ENCODE assay signal across 6 cellular contexts in genomic region chr15:21016589-21016988, GRCh38.
A peak's percentile ranks its signal among the peaks of the same experiment; 100 is the strongest.
DNase-seq lines count a peak whose midpoint lies in the region; ATAC-seq, FAIRE-seq and TF ChIP-seq lines count a peak whose summit lies in the region.
"Not testable (repeated sequence)": the region's sequence is repeated elsewhere in the genome, so short reads cannot be mapped to it uniquely, and the experiment has no call there.

No MANE protein-coding gene starts in this region.

- H2AFZ ChIP-seq in DND-41 (ENCODE audit: low read depth, low read length); HepG2 (ENCODE audit: low read length): not testable (repeated sequence)

- H3K27me3 Mint-ChIP-seq in osteocyte (ENCODE audit: unreplicated experiment); stimulated activated memory B cell treated with anti-CD40 and anti-IgM and Interleukin-4, amounts not matched to agents 10 μg/mL and 1 μg/mL and 100 μg/mL, for 72 hours: not testable (repeated sequence)

- H3K27ac ChIP-seq in DND-41 (ENCODE audit: low read length); HepG2 (ENCODE audit: extremely low read length, insufficient read depth, low read length); upper lobe of left lung: not testable (repeated sequence)

- POLR2A ChIA-PET in HepG2 (lab: Yijun Ruan, JAX), result not testable (repeated sequence)

- not testable (repeated sequence) for H3K9ac ChIP-seq in DND-41 (ENCODE audit: low read depth, low read length); HepG2 (ENCODE audit: insufficient read depth, low read depth, low read length)

- not testable (repeated sequence) for H3K4me3 Mint-ChIP-seq in osteocyte (ENCODE audit: unreplicated experiment); stimulated activated memory B cell treated with anti-CD40 and anti-IgM and Interleukin-4, amounts not matched to agents 10 μg/mL and 1 μg/mL and 100 μg/mL, for 72 hours

- not testable (repeated sequence) for H3K4me1 ChIP-seq in DND-41 (ENCODE audit: insufficient read depth, low read length); HepG2 (ENCODE audit: insufficient read depth, low read length); upper lobe of left lung

- H3K79me2 ChIP-seq in DND-41 (ENCODE audit: insufficient read depth, low read length); HepG2 (ENCODE audit: insufficient read depth, low read length): not testable (repeated sequence)

- not testable (repeated sequence) for H3K27me3 ChIP-seq in DND-41 (ENCODE audit: insufficient read depth, low read length, poor library complexity); HepG2 (ENCODE audit: control insufficient read depth in 1 of 2, insufficient read depth in 2 of 2, low read length in 2 of 2); upper lobe of left lung

- ATAC-seq in DND-41 (ENCODE audit: insufficient read depth, low read depth) (0 out of 3 replicates have a peak, but pooled peaks have one; percentile 6), HepG2 (peak; percentile 25; the same call in 1 of the 3 replicates), upper lobe of left lung (ENCODE audit: low FRiP score in 2 of 2) (peak; percentile 29 to 49)
- ATAC-seq in Right ventricle myocardium inferior, result not testable (repeated sequence)
- peak; percentile 7 for ATAC-seq in stimulated activated memory B cell treated with anti-CD40 and anti-IgM and Interleukin-4, amounts not matched to agents 10 μg/mL and 1 μg/mL and 100 μg/mL, for 72 hours

- not testable (repeated sequence) for TF ChIP-seq POLR2A in HepG2 (IDR thresholded peaks at IDR 0.05; ENCODE audit: insufficient read depth in 1 of 2, low read depth in 2 of 2, low read length in 2 of 2); upper lobe of left lung (IDR thresholded peaks at IDR 0.05)

- H3K36me3 ChIP-seq in DND-41 (ENCODE audit: insufficient read depth, low read length); HepG2 (replicated peaks in 1 of 2; ENCODE audit: control insufficient read depth in 1 of 2, insufficient read depth in 2 of 2, low read length in 2 of 2); upper lobe of left lung: not testable (repeated sequence)

- H3K4me1 Mint-ChIP-seq in osteocyte (ENCODE audit: unreplicated experiment); stimulated activated memory B cell treated with anti-CD40 and anti-IgM and Interleukin-4, amounts not matched to agents 10 μg/mL and 1 μg/mL and 100 μg/mL, for 72 hours: not testable (repeated sequence)

- TF ChIP-seq RAD21 in HepG2 (CRISPR knock-in tag; IDR thresholded peaks at IDR 0.05), result not testable (repeated sequence)

- WGBS in HepG2 (ENCODE audit: low lambda C conversion rate), result no CpG with 5 or more reads among the region's 4 CpGs
- no CpG with 5 or more reads among the region's 4 CpGs for WGBS in upper lobe of left lung, 2 donors

- not testable (repeated sequence) for H3K9me3 Mint-ChIP-seq in osteocyte (ENCODE audit: unreplicated experiment); stimulated activated memory B cell treated with anti-CD40 and anti-IgM and Interleukin-4, amounts not matched to agents 10 μg/mL and 1 μg/mL and 100 μg/mL, for 72 hours

- not testable (repeated sequence) for DNase-seq in DND-41; HepG2 (ENCODE audit: low spot score)
- peak; percentile 37 for DNase-seq in Right ventricle myocardium inferior (ENCODE audit: missing footprints)
- DNase-seq in osteocyte (ENCODE audit: extremely low spot score, unreplicated experiment), result peak; percentile 64
- DNase-seq in upper lobe of left lung, result peak in 1 of 2 donors; percentile 39

- not testable (repeated sequence) for H3K27ac Mint-ChIP-seq in osteocyte (ENCODE audit: unreplicated experiment); stimulated activated memory B cell treated with anti-CD40 and anti-IgM and Interleukin-4, amounts not matched to agents 10 μg/mL and 1 μg/mL and 100 μg/mL, for 72 hours

- H3K4me2 ChIP-seq in DND-41 (ENCODE audit: insufficient read depth, low read length); HepG2 (ENCODE audit: low read depth, low read length): not testable (repeated sequence)

- H3K36me3 Mint-ChIP-seq in osteocyte (ENCODE audit: unreplicated experiment); stimulated activated memory B cell treated with anti-CD40 and anti-IgM and Interleukin-4, amounts not matched to agents 10 μg/mL and 1 μg/mL and 100 μg/mL, for 72 hours: not testable (repeated sequence)

- not testable (repeated sequence) for BruUV-seq in HepG2 (replicated peaks; lab: Mats Ljungman, UMichigan)

- H3K9me3 ChIP-seq in DND-41 (ENCODE audit: insufficient read depth, low read length, severe bottlenecking); HepG2 (ENCODE audit: low read length); upper lobe of left lung: not testable (repeated sequence)

- CTCF ChIA-PET in HepG2 (lab: Yijun Ruan, JAX; ENCODE audit: low intra/inter-chr PET ratio, low total read pairs), result not testable (repeated sequence)

- intact Hi-C loops in Right ventricle myocardium inferior (cut with DNase I); HepG2 (cut with micrococcal nuclease; ENCODE audit: unreplicated experiment): not testable (repeated sequence)

- FAIRE-seq in HepG2 (lab: Jason Lieb, UNC), result not testable (repeated sequence)

- not testable (repeated sequence) for H3K4me3 ChIP-seq in DND-41 (ENCODE audit: low read depth in 1 of 2, low read length in 2 of 2); HepG2 (replicated peaks in 1 of 3; ENCODE audit: insufficient read depth in 1 of 3, low read depth in 2 of 3, low read length in 3 of 3); upper lobe of left lung

- not testable (repeated sequence) for H4K20me1 ChIP-seq in DND-41 (ENCODE audit: insufficient read depth, low read length); HepG2 (ENCODE audit: insufficient read depth, low read length)

- not testable (repeated sequence) for TF ChIP-seq CTCF in DND-41 (IDR thresholded peaks at IDR 0.05; ENCODE audit: borderline replicate concordance, extremely low read depth, low read length, poor library complexity, severe bottlenecking); HepG2 (CRISPR knock-in tag; IDR thresholded peaks at IDR 0.05); osteocyte (IDR thresholded peaks at IDR 0.05); upper lobe of left lung (IDR thresholded peaks at IDR 0.05)

- TF ChIP-seq EP300 in HepG2 (IDR thresholded peaks at IDR 0.05; ENCODE audit: low read depth in 2 of 2, low read length in 2 of 2); HepG2 (CRISPR knock-in tag; IDR thresholded peaks at IDR 0.05; ENCODE audit: borderline replicate concordance); upper lobe of left lung (IDR thresholded peaks at IDR 0.05): not testable (repeated sequence)

- in situ Hi-C loops in HepG2 (cut with HindIII; ENCODE audit: extremely low pct_ligation_motif_present, low pct_unique_long_range_greater_than_20kb), result not testable (repeated sequence)
